In the genomic region with DNA sequence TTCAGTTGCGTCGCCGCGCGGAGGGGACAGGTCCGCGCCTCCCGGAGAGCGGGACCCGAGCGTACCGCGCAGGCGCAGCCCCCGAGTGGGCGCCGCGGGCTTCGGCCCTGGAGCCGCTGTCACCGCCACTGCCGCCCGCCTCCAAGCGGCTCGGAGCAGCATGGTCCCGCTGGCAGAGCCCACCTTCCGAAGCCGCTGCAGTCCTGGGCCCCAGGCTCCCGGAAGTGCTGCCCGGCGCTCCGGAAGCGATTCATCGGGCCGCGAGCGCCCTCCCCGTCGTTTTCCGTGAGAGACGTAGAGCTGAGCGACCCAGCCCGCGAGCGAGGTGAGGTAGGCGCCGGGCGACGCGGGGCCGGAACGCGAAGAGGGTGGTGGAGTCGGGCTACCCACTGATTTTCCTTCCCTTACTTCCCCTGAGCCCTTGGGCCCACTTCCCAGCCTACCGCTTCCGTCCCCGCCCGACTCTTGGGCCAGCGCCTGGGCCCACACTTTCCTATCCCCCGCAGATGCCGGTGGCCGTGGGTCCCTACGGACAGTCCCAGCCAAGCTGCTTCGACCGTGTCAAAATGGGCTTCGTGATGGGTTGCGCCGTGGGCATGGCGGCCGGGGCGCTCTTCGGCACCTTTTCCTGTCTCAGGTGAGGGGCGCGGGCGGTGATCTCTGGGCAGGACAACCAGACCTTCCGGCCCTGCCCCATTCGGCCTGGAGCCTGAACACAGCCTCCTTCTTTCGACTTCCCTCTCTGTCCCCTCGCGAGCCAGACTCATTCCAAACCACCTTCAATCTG, we compare ENCODE assay signal across 8 cellular contexts. TPM values are rescaled to one million over a fixed set of nuclear protein-coding genes. Genes with fewer than 3 reads are reported as not detected.
DNase-seq lines count a peak whose midpoint lies in the region; ATAC-seq and TF ChIP-seq lines count a peak whose summit lies in the region.

A gene (minus strand): TSS at position 226 of the 787 bp plus-strand sequence. CDS start 64 bp downstream, at position 162.
A gene (plus strand): TSS at position 279 of the 787 bp plus-strand sequence. CDS start 228 bp downstream, at position 507.

- peaks cover 32% of the 10 kb centered on the region for H3K4me1 Mint-ChIP-seq in nephron progenitor cell
- H3K4me1 Mint-ChIP-seq in stimulated activated naive CD8-positive, alpha-beta T cell treated with anti-CD3 and anti-CD28 coated beads, Interleukin-15, amount 100 ng/mL, for 72 hours = peaks cover 50% of the 10 kb centered on the region

- peak; percentile 91 for DNase-seq in DND-41
- DNase-seq in LHCN-M2 (ENCODE audit: low read depth) = peak; percentile 83
- DNase-seq in activated effector memory CD4-positive, alpha-beta T cell treated with anti-CD3 and anti-CD28 coated beads, Interleukin-2, amount 50 U/mL, for 16 hours = peak; percentile 95
- peak; percentile 55 for DNase-seq in fibroblast of the conjunctiva (ENCODE audit: low read depth)
- DNase-seq in nephron progenitor cell = peak; percentile 88
- peak; percentile 86 to 87 for DNase-seq in stimulated activated naive CD8-positive, alpha-beta T cell treated with anti-CD3 and anti-CD28 coated beads, Interleukin-15, amount 100 ng/mL, for 72 hours

- peaks cover 51% of the 10 kb centered on the region for H3K79me2 ChIP-seq in DND-41 (ENCODE audit: insufficient read depth, low read length)

- peaks cover 23% of the 10 kb centered on the region for H4K20me1 ChIP-seq in DND-41 (ENCODE audit: insufficient read depth, low read length)

- peaks cover 47% of the 10 kb centered on the region for H3K4me1 ChIP-seq in DND-41 (ENCODE audit: insufficient read depth, low read length)

- H3K9me3 Mint-ChIP-seq in nephron progenitor cell = no peaks in the 10 kb centered on the region
- H3K9me3 Mint-ChIP-seq in stimulated activated naive CD8-positive, alpha-beta T cell treated with anti-CD3 and anti-CD28 coated beads, Interleukin-15, amount 100 ng/mL, for 72 hours = no peaks in the 10 kb centered on the region

- TF ChIP-seq CTCF in DND-41 (IDR thresholded peaks at IDR 0.05; ENCODE audit: borderline replicate concordance, extremely low read depth, low read length, poor library complexity, severe bottlenecking) = peak; percentile 39
- no peak for TF ChIP-seq CTCF in nephron progenitor cell (IDR thresholded peaks at IDR 0.05)

- H3K27me3 ChIP-seq in DND-41 (ENCODE audit: insufficient read depth, low read length, poor library complexity) = no peaks in the 10 kb centered on the region

- H3K4me3 Mint-ChIP-seq in nephron progenitor cell = peak within 1 kb of the TSS; percentile 96
- H3K4me3 Mint-ChIP-seq in stimulated activated naive CD8-positive, alpha-beta T cell treated with anti-CD3 and anti-CD28 coated beads, Interleukin-15, amount 100 ng/mL, for 72 hours = peak within 1 kb of the TSS; percentile 92 to 98

- peak within 1 kb of the TSS; percentile 90 for H3K9ac ChIP-seq in DND-41 (ENCODE audit: low read depth, low read length)

- peak within 1 kb of the TSS; percentile 93 to 94 for H3K4me3 ChIP-seq in DND-41 (ENCODE audit: low read depth in 1 of 2, low read length in 2 of 2)

- no peaks in the 10 kb centered on the region for H3K9me3 ChIP-seq in DND-41 (ENCODE audit: insufficient read depth, low read length, severe bottlenecking)

- peaks cover 31% of the 10 kb centered on the region for H3K36me3 Mint-ChIP-seq in nephron progenitor cell (ENCODE audit: low read depth)

- no peaks in the 10 kb centered on the region for H3K27me3 Mint-ChIP-seq in nephron progenitor cell (ENCODE audit: low read depth, poor library complexity)
- H3K27me3 Mint-ChIP-seq in stimulated activated naive CD8-positive, alpha-beta T cell treated with anti-CD3 and anti-CD28 coated beads, Interleukin-15, amount 100 ng/mL, for 72 hours = no peaks in the 10 kb centered on the region

- peak within 1 kb of the TSS; percentile 83 for H3K4me2 ChIP-seq in DND-41 (ENCODE audit: insufficient read depth, low read length)

- H3K27ac Mint-ChIP-seq in nephron progenitor cell = peak within 1 kb of the TSS; percentile 98
- peak within 1 kb of the TSS; percentile 94 to 99 for H3K27ac Mint-ChIP-seq in stimulated activated naive CD8-positive, alpha-beta T cell treated with anti-CD3 and anti-CD28 coated beads, Interleukin-15, amount 100 ng/mL, for 72 hours

- ATAC-seq in DND-41 (ENCODE audit: insufficient read depth, low read depth) (peak; percentile 90), GM21825 (IDR thresholded peaks at IDR 0.05; ENCODE audit: unreplicated experiment) (peak; percentile 79)
- ATAC-seq in stimulated activated naive CD8-positive, alpha-beta T cell treated with anti-CD3 and anti-CD28 coated beads, Interleukin-15, amount 100 ng/mL, for 72 hours = peak; percentile 96

- peaks cover 51% of the 10 kb centered on the region for H3K36me3 ChIP-seq in DND-41 (ENCODE audit: insufficient read depth, low read length)

- TF ChIP-seq POLR2A in Raji (IDR thresholded peaks at IDR 0.05; ENCODE audit: insufficient read depth, low read depth, low read length) = peak; percentile 91

- H3K27ac ChIP-seq in DND-41 (ENCODE audit: low read length) = peak within 1 kb of the TSS; percentile 85

- peak within 1 kb of the TSS; percentile 98 for H2AFZ ChIP-seq in DND-41 (ENCODE audit: low read depth, low read length)

RNA-seq across cellular contexts. Expression of the first gene that starts in this region (rescaled TPM):
- total RNA-seq in LHCN-M2 (2014; rRNA removed) = 23.0 and 32.4 TPM in 2 replicates
- polyA plus RNA-seq in LHCN-M2 (2012) = 21.8 TPM

RNA-seq across cellular contexts. Expression of the second gene that starts in this region (rescaled TPM):
- 277 and 325 TPM in 2 replicates for total RNA-seq in LHCN-M2 (2014; rRNA removed)
- polyA plus RNA-seq in LHCN-M2 (2012) = 606 TPM

Comparison
In these comparisons a context has a peak if more than half of its experiments do, and no peak if none do; other contexts are left out.
1. Peak in every context shown above with its lines: DNase-seq, ATAC-seq, H3K4me3 ChIP-seq and H3K27ac ChIP-seq.